Comparison of ENCODE assay signal across 31 cellular contexts in the genomic region with DNA sequence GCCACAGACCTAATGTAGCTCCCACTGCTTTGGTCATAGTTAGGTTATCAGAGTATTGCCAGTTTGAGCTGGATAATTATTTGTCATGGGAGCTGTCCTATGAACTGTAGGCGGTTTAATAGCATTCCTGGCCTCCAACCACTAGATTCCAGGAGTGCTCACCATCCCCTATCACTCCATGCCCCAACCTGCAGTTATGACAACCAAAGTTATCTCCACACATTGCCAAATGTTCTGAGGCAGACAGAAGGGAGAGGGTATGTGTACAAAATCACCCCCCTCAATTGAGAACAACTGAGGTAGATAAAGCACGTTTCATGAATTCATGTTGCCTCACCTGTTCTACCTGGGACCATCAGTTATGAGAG.
DNase-seq lines count a peak whose midpoint lies in the region; ATAC-seq and TF ChIP-seq lines count a peak whose summit lies in the region.
"Had no signal": no experiment of that assay in that cellular context is flagged by ENCODE, and none has a peak within 500 bp of the region (broad histone marks: within the 10 kb centered on the region; RNA-seq: fewer than 3 reads in every experiment).

No MANE protein-coding gene starts in this region.

- H3K9me3 ChIP-seq in smooth muscle cell (replicated peaks; ENCODE audit: low read depth) = no peaks in the 10 kb centered on the region

- no peak overlapping the region for H3K4me3 ChIP-seq in GM23338
- no peak overlapping the region for H3K4me3 ChIP-seq in epithelial cell of proximal tubule (ENCODE audit: low read depth, low read length)
- no peak overlapping the region for H3K4me3 ChIP-seq in smooth muscle cell
- H3K4me3 ChIP-seq: lung, neural progenitor cell, SK-N-MC had no signal

- H3K4me1 Mint-ChIP-seq in GM23338 (peaks cover 18% of the 10 kb centered on the region), endothelial cell (ENCODE audit: unreplicated experiment) (peaks cover 9% of the 10 kb centered on the region)
- H3K4me1 Mint-ChIP-seq in natural killer cell treated with Interleukin-12 subunit alpha and Interleukin-12 subunit beta and Interleukin-15 and Interleukin-18, amount 100 ng/mL, for 72 hours (ENCODE audit: low read depth in 2 of 2) = no peaks in the 10 kb centered on the region
- H3K4me1 Mint-ChIP-seq: CD4-positive, alpha-beta memory T cell; stimulated activated effector memory CD8-positive, alpha-beta T cell treated with anti-CD3 and anti-CD28 coated beads, Interleukin-12 subunit alpha, Interleukin-12 subunit beta, amount 100 ng/mL, for 72 hours had no signal

- no peaks in the 10 kb centered on the region; the same call in 1 of the 2 replicates for H3K9me2 ChIP-seq in GM23338 (ENCODE audit: insufficient read depth)

- no peaks in the 10 kb centered on the region for H4K20me1 ChIP-seq in GM23338 (replicated peaks; ENCODE audit: insufficient read depth)
- H4K20me1 ChIP-seq in smooth muscle cell (ENCODE audit: low read depth) = no peaks in the 10 kb centered on the region

- POLR2A ChIA-PET in RWPE1 (lab: Yijun Ruan, JAX; ENCODE audit: low non-redundant PET) = no interaction called here

- no peaks in the 10 kb centered on the region for H3K36me3 Mint-ChIP-seq in GM23338 (ENCODE audit: low read depth)
- peaks cover 7% of the 10 kb centered on the region for H3K36me3 Mint-ChIP-seq in natural killer cell treated with Interleukin-12 subunit alpha and Interleukin-12 subunit beta and Interleukin-15 and Interleukin-18, amount 100 ng/mL, for 72 hours
- no peaks in the 10 kb centered on the region for H3K36me3 Mint-ChIP-seq in endothelial cell (ENCODE audit: low read depth, unreplicated experiment)
- H3K36me3 Mint-ChIP-seq: neural progenitor cell; stimulated activated effector memory CD8-positive, alpha-beta T cell treated with anti-CD3 and anti-CD28 coated beads, Interleukin-12 subunit alpha, Interleukin-12 subunit beta, amount 100 ng/mL, for 72 hours had no signal

- H3K9ac ChIP-seq in smooth muscle cell (ENCODE audit: low read depth) = no peak overlapping the region
- H3K9ac ChIP-seq: neural progenitor cell had no signal

- H3K36me3 ChIP-seq in GM23338 (ENCODE audit: insufficient read depth) (no peaks in the 10 kb centered on the region), smooth muscle cell (ENCODE audit: low read depth) (no peaks in the 10 kb centered on the region)
- H3K36me3 ChIP-seq: neural progenitor cell had no signal

- no peak for ATAC-seq in GM23338
- no peak for ATAC-seq in natural killer cell treated with Interleukin-12 subunit alpha and Interleukin-12 subunit beta and Interleukin-15 and Interleukin-18, amount 100 ng/mL, for 72 hours
- ATAC-seq in GM21390 (IDR thresholded peaks at IDR 0.05; ENCODE audit: unreplicated experiment) = no peak
- ATAC-seq: activated CD8-positive, alpha-beta T cell treated with anti-CD3 and anti-CD28 coated beads, Interleukin-2, amount 10 ng/mL, durations not matched to agents 7 days and 5 days; activated naive CD4-positive, alpha-beta T cell treated with anti-CD3 and anti-CD28 coated beads, Interleukin-2, amount 50 U/mL, for 72 hours; right cardiac atrium; stimulated activated effector memory CD8-positive, alpha-beta T cell treated with anti-CD3 and anti-CD28 coated beads, Interleukin-12 subunit alpha, Interleukin-12 subunit beta, amount 100 ng/mL, for 72 hours had no signal

- DNase-seq in GM23338 (ENCODE audit: low spot score) (no peak), RWPE1 (ENCODE audit: low spot score) (peak; percentile 56), epithelial cell of proximal tubule (ENCODE audit: low read depth) (peak; percentile 26), smooth muscle cell (lab: John Stamatoyannopoulos, UW; ENCODE audit: unreplicated experiment) (no peak), endothelial cell (ENCODE audit: low spot score) (no peak), SHP77 treated with DMSO at 0.1 percent for 48 hours (lab: John Stamatoyannopoulos, UW) (no peak)
- no peak for DNase-seq in natural killer cell treated with Interleukin-12 subunit alpha and Interleukin-12 subunit beta and Interleukin-15 and Interleukin-18, amount 100 ng/mL, for 72 hours (ENCODE audit: low spot score)
- DNase-seq: activated CD8-positive, alpha-beta T cell treated with anti-CD3 and anti-CD28 coated beads, Interleukin-2, amount 10 ng/mL, durations not matched to agents 7 days and 5 days; AML-193; aorta; CD4-positive, alpha-beta memory T cell; central memory CD4-positive, alpha-beta T cell; endodermal cell; glutamatergic neuron; islet precursor cell; MM.1S; NCI-H1417; NCI-H2029 treated with DMSO at 0.1 percent for 48 hours; NCI-H2227 treated with DMSO at 0.1 percent for 48 hours; NCI-H748 treated with DMSO at 0.1 percent for 48 hours; right cardiac atrium; RPMI8226; stimulated activated CD4-positive, alpha-beta T cell treated with anti-CD3 and anti-CD28 coated beads, Interleukin-2, amount 100 ng/mL, for 48 hours had no signal

- CTCF ChIA-PET in RWPE1 (lab: Yijun Ruan, JAX) = no interaction called here

- H3K27me3 Mint-ChIP-seq in GM23338 (ENCODE audit: insufficient read depth, low read depth, poor library complexity) = no peaks in the 10 kb centered on the region
- peaks cover 24 to 53% of the 10 kb centered on the region in 2 donors for H3K27me3 Mint-ChIP-seq in natural killer cell treated with Interleukin-12 subunit alpha and Interleukin-12 subunit beta and Interleukin-15 and Interleukin-18, amount 100 ng/mL, for 72 hours
- H3K27me3 Mint-ChIP-seq in endothelial cell (ENCODE audit: unreplicated experiment) = peaks cover 3% of the 10 kb centered on the region

- H3F3A ChIP-seq in GM23338 (replicated peaks; ENCODE audit: low read depth) (no peaks in the 10 kb centered on the region), smooth muscle cell (ENCODE audit: low read depth) (peaks cover 21% of the 10 kb centered on the region)

- TF ChIP-seq CTCF in GM23338 (conservative IDR thresholded peaks at IDR 0.05; ENCODE audit: low read depth in 2 of 2) (no peak), RWPE1 (conservative IDR thresholded peaks at IDR 0.05; ENCODE audit: low read depth) (no peak), epithelial cell of proximal tubule (conservative IDR thresholded peaks at IDR 0.05; ENCODE audit: low read depth, low read length) (no peak), smooth muscle cell (IDR thresholded peaks at IDR 0.05; ENCODE audit: borderline replicate concordance, insufficient read depth, poor library complexity, severe bottlenecking) (no peak), endothelial cell (IDR thresholded peaks at IDR 0.05; ENCODE audit: unreplicated experiment) (no peak)

- WGBS in smooth muscle cell (ENCODE audit: low lambda C conversion rate) = 63% methylated on average over 2 of the region's 2 CpGs

- H3K27ac ChIP-seq in GM23338 (ENCODE audit: low read depth) (no peak overlapping the region), RWPE1 (no peak overlapping the region), smooth muscle cell (ENCODE audit: low read depth) (peak overlapping the region; percentile 77)
- H3K27ac ChIP-seq: neural progenitor cell, SK-N-MC had no signal

- H3K27ac Mint-ChIP-seq in GM23338 = no peak overlapping the region
- no peak overlapping the region for H3K27ac Mint-ChIP-seq in natural killer cell treated with Interleukin-12 subunit alpha and Interleukin-12 subunit beta and Interleukin-15 and Interleukin-18, amount 100 ng/mL, for 72 hours
- H3K27ac Mint-ChIP-seq in endothelial cell (ENCODE audit: unreplicated experiment) = no peak overlapping the region
- H3K27ac Mint-ChIP-seq: activated CD8-positive, alpha-beta T cell treated with anti-CD3 and anti-CD28 coated beads, Interleukin-2, amount 10 ng/mL, durations not matched to agents 7 days and 5 days; activated T-helper 2 cell treated with anti-CD3 and anti-CD28 coated beads, Interferon-gamma antibody, Interleukin-2, Interleukin-4, amounts not matched to agents 10 μg/mL and 5 μg/mL and 100 μg/mL, durations not matched to agents 14 hours and 24 hours and 36 hours; CD4-positive, alpha-beta memory T cell; endodermal cell; neural progenitor cell; stimulated activated effector memory CD8-positive, alpha-beta T cell treated with anti-CD3 and anti-CD28 coated beads, Interleukin-12 subunit alpha, Interleukin-12 subunit beta, amount 100 ng/mL, for 72 hours; T-helper 1 cell treated with Interleukin-12 subunit alpha and Interleukin-12 subunit beta and Interleukin-4 antibody, amounts not matched to agents 30 μg/mL and 1 μg/mL, for 36 hours had no signal

- H3K4me1 ChIP-seq in GM23338 (ENCODE audit: insufficient read depth) (no peaks in the 10 kb centered on the region; the same call in 1 of the 2 replicates), smooth muscle cell (ENCODE audit: low read depth) (peaks cover 8% of the 10 kb centered on the region)
- H3K4me1 ChIP-seq: neural progenitor cell had no signal

- no peak overlapping the region for H3K4me3 Mint-ChIP-seq in GM23338
- H3K4me3 Mint-ChIP-seq in natural killer cell treated with Interleukin-12 subunit alpha and Interleukin-12 subunit beta and Interleukin-15 and Interleukin-18, amount 100 ng/mL, for 72 hours = no peak overlapping the region
- no peak overlapping the region for H3K4me3 Mint-ChIP-seq in endothelial cell (ENCODE audit: unreplicated experiment)
- H3K4me3 Mint-ChIP-seq: activated CD8-positive, alpha-beta T cell treated with anti-CD3 and anti-CD28 coated beads, Interleukin-2, amount 10 ng/mL, durations not matched to agents 7 days and 5 days; CD4-positive, alpha-beta memory T cell; endodermal cell; neural progenitor cell; stimulated activated effector memory CD8-positive, alpha-beta T cell treated with anti-CD3 and anti-CD28 coated beads, Interleukin-12 subunit alpha, Interleukin-12 subunit beta, amount 100 ng/mL, for 72 hours; T-helper 1 cell treated with Interleukin-12 subunit alpha and Interleukin-12 subunit beta and Interleukin-4 antibody, amounts not matched to agents 30 μg/mL and 1 μg/mL, for 36 hours had no signal

- H3K4me2 ChIP-seq in GM23338 (no peak overlapping the region), smooth muscle cell (peak overlapping the region; percentile 42)
- H3K4me2 ChIP-seq: neural progenitor cell had no signal

- H3K9me3 Mint-ChIP-seq in GM23338 (peaks cover 9% of the 10 kb centered on the region), endothelial cell (ENCODE audit: unreplicated experiment) (no peaks in the 10 kb centered on the region)
- no peaks in the 10 kb centered on the region for H3K9me3 Mint-ChIP-seq in natural killer cell treated with Interleukin-12 subunit alpha and Interleukin-12 subunit beta and Interleukin-15 and Interleukin-18, amount 100 ng/mL, for 72 hours
- H3K9me3 Mint-ChIP-seq: activated T-helper 2 cell treated with anti-CD3 and anti-CD28 coated beads, Interferon-gamma antibody, Interleukin-2, Interleukin-4, amounts not matched to agents 10 μg/mL and 5 μg/mL and 100 μg/mL, durations not matched to agents 14 hours and 24 hours and 36 hours; T-helper 1 cell treated with Interleukin-12 subunit alpha and Interleukin-12 subunit beta and Interleukin-4 antibody, amounts not matched to agents 30 μg/mL and 1 μg/mL, for 36 hours had no signal

- H3K27me3 ChIP-seq in GM23338 (ENCODE audit: insufficient read depth) (no peaks in the 10 kb centered on the region), smooth muscle cell (ENCODE audit: low read depth) (no peaks in the 10 kb centered on the region)
- H3K27me3 ChIP-seq: neural progenitor cell had no signal

- H2AFZ ChIP-seq in GM23338 (peak overlapping the region; percentile 74; the same call in 1 of the 2 replicates), smooth muscle cell (ENCODE audit: low read depth) (no peak overlapping the region)
- H2AFZ ChIP-seq: neural progenitor cell had no signal

- no peaks in the 10 kb centered on the region for H3K79me2 ChIP-seq in GM23338 (replicated peaks; ENCODE audit: insufficient read depth)
- no peaks in the 10 kb centered on the region for H3K79me2 ChIP-seq in smooth muscle cell (ENCODE audit: low read depth)

Comparison
In these comparisons a context has a peak if more than half of its experiments do, and no peak if none do; other contexts are left out.
1. DNase-seq: peak in RWPE1 (single experiment) and epithelial cell of proximal tubule (single experiment); none in GM23338 (single experiment), smooth muscle cell (single experiment), natural killer cell treated with Interleukin-12 subunit alpha and Interleukin-12 subunit beta and Interleukin-15 and Interleukin-18, amount 100 ng/mL, for 72 hours (single experiment), endothelial cell (single experiment) and SHP77 treated with DMSO at 0.1 percent for 48 hours (single experiment).